ENCODE assay signal across 24 cellular contexts in genomic region chr6:47254051-47254450, GRCh38. TPM values are rescaled to one million over a fixed set of nuclear protein-coding genes. Genes with fewer than 3 reads are reported as not detected.
A peak's percentile ranks its signal among the peaks of the same experiment; 100 is the strongest.
DNase-seq lines count a peak whose midpoint lies in the region; ATAC-seq, FAIRE-seq and TF ChIP-seq lines count a peak whose summit lies in the region.
"Had no signal": no experiment of that assay in that cellular context is flagged by ENCODE, and none has a peak within 500 bp of the region (broad histone marks: within the 10 kb centered on the region; RNA-seq: fewer than 3 reads in every experiment).

No MANE protein-coding gene starts in this region.

- H3K4me2 ChIP-seq in HepG2 (ENCODE audit: low read depth, low read length) = no peak overlapping the region
- H3K4me2 ChIP-seq in PC-9 = no peak overlapping the region
- H3K4me2 ChIP-seq: GM23338 had no signal

- H3K9me3 ChIP-seq in HepG2 (ENCODE audit: low read length) = no peaks in the 10 kb centered on the region
- no peaks in the 10 kb centered on the region for H3K9me3 ChIP-seq in right lobe of liver
- H3K9me3 ChIP-seq in PC-9 (ENCODE audit: insufficient read depth, low read depth) = no peaks in the 10 kb centered on the region
- no peaks in the 10 kb centered on the region for H3K9me3 ChIP-seq in subcutaneous abdominal adipose tissue (ENCODE audit: control insufficient read depth in 5 of 5, low read length in 5 of 5)
- H3K9me3 ChIP-seq: HAP-1 had no signal

- DNase-seq in HepG2 (ENCODE audit: low spot score) = no peak
- no peak for DNase-seq in right lobe of liver
- DNase-seq in PC-9 = no peak
- DNase-seq in epithelial cell of prostate (ENCODE audit: low read depth, low spot score) = no peak
- no peak for DNase-seq in GOT3 (lab: John Stamatoyannopoulos, UW)
- DNase-seq in stimulated activated naive CD4-positive, alpha-beta T cell (lab: John Stamatoyannopoulos, UW) = no peak
- no peak for DNase-seq in activated T-cell treated with anti-CD3 and anti-CD28 coated beads, Interleukin-2, amount 50 U/mL, for 72 hours
- DNase-seq: CD4-positive, alpha-beta T cell; CD8-positive, alpha-beta memory T cell; DMS53; DMS79 treated with DMSO at 0.1 percent for 48 hours; HFFc6 had no signal

- BruUV-seq in HepG2 (replicated peaks; lab: Mats Ljungman, UMichigan) = no TSS peak
- BruUV-seq in PC-9 (replicated peaks; lab: Mats Ljungman, UMichigan) = no TSS peak

- H3K27ac ChIP-seq in HepG2 (ENCODE audit: extremely low read length, insufficient read depth, low read length) (no peak overlapping the region), right lobe of liver (no peak overlapping the region), PC-9 (peak overlapping the region; percentile 34; the same call in 1 of the 2 replicates), epithelial cell of prostate (peak overlapping the region; percentile 47), subcutaneous abdominal adipose tissue (ENCODE audit: low read depth, low read length) (peak overlapping the region; percentile 38)
- H3K27ac ChIP-seq: 22Rv1 had no signal

- ATAC-seq in HepG2 = no peak
- no peak for ATAC-seq in right lobe of liver
- no peak for ATAC-seq in activated T-cell treated with anti-CD3 and anti-CD28 coated beads, Interleukin-2, amount 50 U/mL, for 72 hours (replicated peaks in 1 of 2)

- H3K27me3 Mint-ChIP-seq in activated T-cell treated with anti-CD3 and anti-CD28 coated beads, Interleukin-2, amount 50 U/mL, for 72 hours (ENCODE audit: low read depth) = no peaks in the 10 kb centered on the region
- H3K27me3 Mint-ChIP-seq: B cell; CD4-positive, alpha-beta T cell had no signal

- H3K4me3 Mint-ChIP-seq in activated T-cell treated with anti-CD3 and anti-CD28 coated beads, Interleukin-2, amount 50 U/mL, for 72 hours = no peak overlapping the region
- H3K4me3 Mint-ChIP-seq: B cell; CD14-positive monocyte; CD4-positive, alpha-beta T cell; CD8-positive, alpha-beta memory T cell; GM23338; HFFc6 had no signal

- no peaks in the 10 kb centered on the region for H3K4me1 Mint-ChIP-seq in activated T-cell treated with anti-CD3 and anti-CD28 coated beads, Interleukin-2, amount 50 U/mL, for 72 hours (ENCODE audit: low read depth)
- H3K4me1 Mint-ChIP-seq: B cell; CD14-positive monocyte; CD8-positive, alpha-beta memory T cell had no signal

- peaks cover 9% of the 10 kb centered on the region for H3K79me2 ChIP-seq in HepG2 (ENCODE audit: insufficient read depth, low read length)
- H3K79me2 ChIP-seq in PC-9 (ENCODE audit: low read depth) = peaks cover 100% of the 10 kb centered on the region

- no peak overlapping the region for H2AFZ ChIP-seq in HepG2 (ENCODE audit: low read length)
- H2AFZ ChIP-seq in PC-9 = no peak overlapping the region
- H2AFZ ChIP-seq: GM23338 had no signal

- in situ Hi-C loops in HepG2 (cut with HindIII; ENCODE audit: extremely low pct_ligation_motif_present, low pct_unique_long_range_greater_than_20kb) = no loop called here

- intact Hi-C loops in HepG2 (cut with micrococcal nuclease; ENCODE audit: unreplicated experiment) (loop anchor here (5.0 kb wide), 2 partner anchors 38 to 407 kb away; no protein-coding TSS in a partner anchor), right lobe of liver (cut with DNase I) (no loop called here), PC-9 (cut with micrococcal nuclease; ENCODE audit: unreplicated experiment) (no loop called here)

- CTCF ChIA-PET in HepG2 (lab: Yijun Ruan, JAX; ENCODE audit: low intra/inter-chr PET ratio, low total read pairs) = no interaction called here
- CTCF ChIA-PET in PC-9 (lab: Charles Lee) = no interaction called here

- H3K4me1 ChIP-seq in HepG2 (ENCODE audit: insufficient read depth, low read length) = peaks cover 17% of the 10 kb centered on the region
- no peaks in the 10 kb centered on the region for H3K4me1 ChIP-seq in right lobe of liver
- H3K4me1 ChIP-seq in PC-9 (replicated peaks; ENCODE audit: insufficient read depth) = peaks cover 44% of the 10 kb centered on the region
- peaks cover 0 to 10% (median 8%) of the 10 kb centered on the region in 5 donors for H3K4me1 ChIP-seq in subcutaneous abdominal adipose tissue (ENCODE audit: control insufficient read depth in 5 of 5, insufficient read depth in 5 of 5, low read length in 5 of 5)

- no peaks in the 10 kb centered on the region for H3K9me3 Mint-ChIP-seq in activated T-cell treated with anti-CD3 and anti-CD28 coated beads, Interleukin-2, amount 50 U/mL, for 72 hours
- H3K9me3 Mint-ChIP-seq: CD4-positive, alpha-beta T cell; CD8-positive, alpha-beta memory T cell; GM23338; HFFc6 had no signal

- H3F3A ChIP-seq in PC-9 (ENCODE audit: insufficient read depth, low read depth) = peaks cover 92% of the 10 kb centered on the region

- FAIRE-seq in HepG2 (lab: Jason Lieb, UNC) = no peak
- FAIRE-seq: A204.1, G401.6, GM12892, GM19239, H54 had no signal

- 95% methylated on average over 6 of the region's 6 CpGs for WGBS in HepG2 (ENCODE audit: low lambda C conversion rate)
- WGBS in right lobe of liver (ENCODE audit: insufficient coverage, low coverage, low lambda C conversion rate, missing lambda C conversion rate) = 67% methylated on average over 3 of the region's 6 CpGs

- H3K27ac Mint-ChIP-seq in activated T-cell treated with anti-CD3 and anti-CD28 coated beads, Interleukin-2, amount 50 U/mL, for 72 hours = no peak overlapping the region
- H3K27ac Mint-ChIP-seq: B cell; CD4-positive, alpha-beta T cell; CD8-positive, alpha-beta memory T cell; GM23338; HFFc6 had no signal

- no peak for TF ChIP-seq RAD21 in HepG2 (CRISPR knock-in tag; IDR thresholded peaks at IDR 0.05)

- H3K36me3 ChIP-seq in HepG2 (replicated peaks in 1 of 2; ENCODE audit: control insufficient read depth in 1 of 2, insufficient read depth in 2 of 2, low read length in 2 of 2) (peaks cover 33 to 89% of the 10 kb centered on the region in 2 experiments), right lobe of liver (no peaks in the 10 kb centered on the region), PC-9 (ENCODE audit: low read depth) (peaks cover 83% of the 10 kb centered on the region), subcutaneous abdominal adipose tissue (ENCODE audit: control insufficient read depth in 5 of 5, insufficient read depth in 5 of 5, low read length in 5 of 5) (peaks cover 7 to 28% (median 19%) of the 10 kb centered on the region in 5 donors)
- H3K36me3 ChIP-seq: HAP-1 had no signal

- peaks cover 4% of the 10 kb centered on the region; the same call in 1 of the 2 replicates for H4K20me1 ChIP-seq in HepG2 (ENCODE audit: insufficient read depth, low read length)
- peaks cover 23% of the 10 kb centered on the region; the same call in 1 of the 2 replicates for H4K20me1 ChIP-seq in PC-9 (ENCODE audit: insufficient read depth)
- H4K20me1 ChIP-seq: BLaER1 treated with 17β-estradiol and CSF1 and Interleukin-3, amounts not matched to agents 10 nM and 100 nM had no signal

- H3K4me3 ChIP-seq in HepG2 (replicated peaks in 1 of 3; ENCODE audit: insufficient read depth in 1 of 3, low read depth in 2 of 3, low read length in 3 of 3) (no peak overlapping the region), right lobe of liver (no peak overlapping the region), PC-9 (no peak overlapping the region), subcutaneous abdominal adipose tissue (ENCODE audit: low read depth in 1 of 5, low read length in 5 of 5) (no peak overlapping the region)
- H3K4me3 ChIP-seq: BLaER1 treated with 17β-estradiol and CSF1 and Interleukin-3, amounts not matched to agents 10 nM and 100 nM; GM23338; HAP-1 had no signal

- no peak for TF ChIP-seq EP300 in HepG2 (IDR thresholded peaks at IDR 0.05; ENCODE audit: low read depth in 2 of 2, low read length in 2 of 2)
- TF ChIP-seq EP300 in HepG2 (CRISPR knock-in tag; IDR thresholded peaks at IDR 0.05; ENCODE audit: borderline replicate concordance) = no peak

- H3K9ac ChIP-seq in HepG2 (ENCODE audit: insufficient read depth, low read depth, low read length) (no peak overlapping the region), subcutaneous abdominal adipose tissue (ENCODE audit: low read length in 5 of 5) (no peak overlapping the region)
- H3K9ac ChIP-seq: BLaER1 treated with 17β-estradiol and CSF1 and Interleukin-3, amounts not matched to agents 10 nM and 100 nM had no signal

- TF ChIP-seq POLR2A in HepG2 (IDR thresholded peaks at IDR 0.05; ENCODE audit: insufficient read depth in 1 of 2, low read depth in 2 of 2, low read length in 2 of 2) = no peak
- TF ChIP-seq POLR2A in right lobe of liver (IDR thresholded peaks at IDR 0.05) = no peak

- H3K9me2 ChIP-seq in PC-9 (ENCODE audit: insufficient read depth) = no peaks in the 10 kb centered on the region

- POLR2A ChIA-PET in HepG2 (lab: Yijun Ruan, JAX) = no interaction called here
- POLR2A ChIA-PET in PC-9 (lab: Charles Lee; ENCODE audit: unreplicated experiment) = interaction anchor here (0.6 kb wide), 1 partner anchor 11 kb away, joined by 5 read pairs; no protein-coding TSS in a partner anchor

- no peaks in the 10 kb centered on the region for H3K36me3 Mint-ChIP-seq in activated T-cell treated with anti-CD3 and anti-CD28 coated beads, Interleukin-2, amount 50 U/mL, for 72 hours (ENCODE audit: insufficient read depth in 2 of 2)
- H3K36me3 Mint-ChIP-seq: CD14-positive monocyte; CD8-positive, alpha-beta memory T cell had no signal

- no peak for TF ChIP-seq CTCF in HepG2 (CRISPR knock-in tag; IDR thresholded peaks at IDR 0.05)
- no peak for TF ChIP-seq CTCF in right lobe of liver (IDR thresholded peaks at IDR 0.05)
- TF ChIP-seq CTCF in PC-9 (conservative IDR thresholded peaks at IDR 0.05) = no peak

- H3K27me3 ChIP-seq in HepG2 (ENCODE audit: control insufficient read depth in 1 of 2, insufficient read depth in 2 of 2, low read length in 2 of 2) (no peaks in the 10 kb centered on the region), right lobe of liver (no peaks in the 10 kb centered on the region), PC-9 (ENCODE audit: insufficient read depth, low read depth) (no peaks in the 10 kb centered on the region), subcutaneous abdominal adipose tissue (ENCODE audit: control insufficient read depth in 5 of 5, insufficient read depth in 4 of 5, low read length in 5 of 5) (no peaks in the 10 kb centered on the region)
- H3K27me3 ChIP-seq: BLaER1 treated with 17β-estradiol and CSF1 and Interleukin-3, amounts not matched to agents 10 nM and 100 nM had no signal

RNA-seq across cellular contexts. Expression of gene TNFRSF21, which starts 55.7 kb away (rescaled TPM):
- 35.4 and 46.3 TPM in 2 replicates for total RNA-seq in HepG2 (2016; rRNA removed; fragmentation: Illumina TruSeq; extraction: Trizol)
- total RNA-seq in HepG2 (2016; cell fraction: cytosol; rRNA removed; fragmentation: Illumina TruSeq; extraction: Trizol; ENCODE audit: low read depth) = 64.4 and 66.8 TPM in 2 replicates
- total RNA-seq in HepG2 (2016; cell fraction: insoluble cytoplasmic fraction; rRNA removed; fragmentation: Illumina TruSeq; extraction: Trizol) = 32.9 and 45.1 TPM in 2 replicates
- 83.9 and 85.3 TPM in 2 replicates for total RNA-seq in HepG2 (2016; cell fraction: membrane; rRNA removed; fragmentation: Illumina TruSeq; extraction: Trizol)
- 42.5 and 44.5 TPM in 2 replicates for total RNA-seq in HepG2 (2016; cell fraction: nucleus; rRNA removed; fragmentation: Illumina TruSeq; extraction: Trizol)
- 24.8 and 27.5 TPM in 2 replicates for polyA plus RNA-seq in HepG2 (2011; rRNA removed)
- polyA plus RNA-seq in HepG2 (2011; cell fraction: cytosol; rRNA removed) = 28.3 and 32.5 TPM in 2 replicates
- 26.7 and 28.4 TPM in 2 replicates for polyA plus RNA-seq in HepG2 (2011; cell fraction: nucleus; rRNA removed)
- 29.4 and 72.1 TPM in 2 replicates for polyA plus RNA-seq in HepG2 (2012)
- polyA plus RNA-seq in HepG2 (2016; cell fraction: cytosol; fragmentation: Illumina TruSeq; extraction: Trizol; ENCODE audit: low read depth) = 7.7 and 9.6 TPM in 2 replicates
- polyA plus RNA-seq in HepG2 (2016; cell fraction: insoluble cytoplasmic fraction; fragmentation: Illumina TruSeq; extraction: Trizol; ENCODE audit: low read depth) = 42.9 and 49.8 TPM in 2 replicates
- polyA plus RNA-seq in HepG2 (2016; cell fraction: membrane; fragmentation: Illumina TruSeq; extraction: Trizol; ENCODE audit: low read depth) = 32.5 and 38.1 TPM in 2 replicates
- 56.9 and 64.9 TPM in 2 replicates for polyA plus RNA-seq in HepG2 (2016; cell fraction: nucleus; fragmentation: Illumina TruSeq; extraction: Trizol; ENCODE audit: insufficient read depth, low read depth)
- polyA minus RNA-seq in HepG2 (2011; rRNA and poly(A)+ RNA removed; ENCODE audit: low replicate concordance) = 26.7 and 80.6 TPM in 2 replicates
- 40.3 and 44.4 TPM in 2 replicates for polyA minus RNA-seq in HepG2 (2011; cell fraction: cytosol; rRNA and poly(A)+ RNA removed)
- 66.8 and 71.1 TPM in 2 replicates for polyA minus RNA-seq in HepG2 (2011; cell fraction: nucleus; rRNA and poly(A)+ RNA removed)
- 1 to 10 TPM; 1.9 to 7.9 (median 5.3) TPM for total RNA-seq in right lobe of liver
- total RNA-seq in PC-9 (2021) = 172 and 219 TPM in 2 replicates
- total RNA-seq in activated T-cell treated with anti-CD3 and anti-CD28 coated beads, Interleukin-2, amount 50 U/mL, for 72 hours = 1 to 10 TPM; 4.3 to 5.8 TPM

Comparison
In these comparisons a context has a peak if more than half of its experiments do, and no peak if none do; other contexts are left out.
1. H3K27ac ChIP-seq: peak in PC-9 (single experiment), epithelial cell of prostate (single experiment) and subcutaneous abdominal adipose tissue (single experiment); none in HepG2 (single experiment) and right lobe of liver (0 of 3).